19 cellular contexts compared by ENCODE assay signal in the genomic region with DNA sequence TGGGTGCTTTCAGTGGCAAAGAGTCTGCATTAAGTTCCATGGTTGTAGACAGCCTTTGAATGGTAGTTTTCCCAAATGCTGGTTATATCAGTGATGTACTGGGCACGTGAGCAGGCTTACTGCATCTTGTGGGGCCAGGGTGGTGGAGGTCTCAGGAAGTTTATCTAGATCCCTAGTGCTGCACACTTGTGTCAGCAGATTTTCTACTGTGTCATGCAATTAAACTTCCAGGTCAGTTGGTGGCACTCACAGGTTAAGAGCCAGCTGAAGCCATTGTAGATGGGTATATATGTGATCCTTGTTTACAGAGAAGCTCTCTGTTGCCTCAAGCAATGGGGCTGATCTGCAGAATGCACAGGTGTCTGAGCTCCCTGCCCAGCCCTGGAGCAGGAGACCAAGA. TPM values are rescaled to one million over a fixed set of nuclear protein-coding genes. Genes with fewer than 3 reads are reported as not detected.
DNase-seq lines count a peak whose midpoint lies in the region; ATAC-seq, FAIRE-seq and TF ChIP-seq lines count a peak whose summit lies in the region.
"Had no signal": no experiment of that assay in that cellular context is flagged by ENCODE, and none has a peak within 500 bp of the region (broad histone marks: within the 10 kb centered on the region; RNA-seq: fewer than 3 reads in every experiment).

No MANE protein-coding gene starts in this region.

- H3K9me3 ChIP-seq in CD4-positive, CD25-positive, alpha-beta regulatory T cell (ENCODE audit: control insufficient read depth in 2 of 2, low read length in 2 of 2), result peaks cover 6 to 8% of the 10 kb centered on the region in 2 experiments

- no peak overlapping the region for H3K27ac ChIP-seq in CD4-positive, CD25-positive, alpha-beta regulatory T cell (ENCODE audit: insufficient read depth, low read length, poor library complexity, severe bottlenecking)
- H3K27ac ChIP-seq: C4-2B had no signal

- H3K4me1 ChIP-seq in CD4-positive, CD25-positive, alpha-beta regulatory T cell (ENCODE audit: control insufficient read depth, insufficient read depth, low read length, poor library complexity, severe bottlenecking), result no peaks in the 10 kb centered on the region
- H3K4me1 ChIP-seq: HAP-1 had no signal

- DNase-seq in CD4-positive, CD25-positive, alpha-beta regulatory T cell, result no peak
- DNase-seq in DMS53 treated with DMSO at 0.1 percent for 48 hours (lab: John Stamatoyannopoulos, UW; ENCODE audit: unreplicated experiment) (peak; percentile 7), left lobe of liver (ENCODE audit: low spot score) (no peak), GM12892 (ENCODE audit: insufficient read length) (no peak), SKM-1 (lab: John Stamatoyannopoulos, UW; ENCODE audit: unreplicated experiment) (no peak)
- DNase-seq: CD4-positive, alpha-beta T cell; CD8-positive, alpha-beta memory T cell; DMS 273 treated with DMSO at 0.1 percent for 48 hours; DND-41; GDM1; GOT3; HFFc6 had no signal

- no peak overlapping the region for H3K4me3 ChIP-seq in CD4-positive, CD25-positive, alpha-beta regulatory T cell (ENCODE audit: low read depth, low read length)
- H3K4me3 ChIP-seq: GM12878, HAP-1 had no signal

- TF ChIP-seq POLR2A in GM12892 (IDR thresholded peaks at IDR 0.05; ENCODE audit: low read depth, low read length), result no peak

- H3K4me3 Mint-ChIP-seq in CD4-positive, CD25-positive, alpha-beta regulatory T cell, result peak overlapping the region in 3 of 4 donors; percentile 14 to 23 (median 19)
- H3K4me3 Mint-ChIP-seq: CD4-positive, alpha-beta T cell; CD8-positive, alpha-beta memory T cell; HFFc6 had no signal

- no peaks in the 10 kb centered on the region for H3K27me3 ChIP-seq in CD4-positive, CD25-positive, alpha-beta regulatory T cell (ENCODE audit: control insufficient read depth, insufficient read depth, low read length)

- FAIRE-seq in GM12892 (lab: Jason Lieb, UNC), result no peak
- FAIRE-seq: D721Med, GM12878, GM18507, H54 had no signal

- peaks cover 29 to 54% (median 32%) of the 10 kb centered on the region in 4 donors for H3K4me1 Mint-ChIP-seq in CD4-positive, CD25-positive, alpha-beta regulatory T cell

- no peaks in the 10 kb centered on the region for H3K27me3 Mint-ChIP-seq in CD4-positive, CD25-positive, alpha-beta regulatory T cell
- H3K27me3 Mint-ChIP-seq: CD4-positive, alpha-beta T cell; CD8-positive, alpha-beta memory T cell had no signal

- H3K36me3 Mint-ChIP-seq in CD4-positive, CD25-positive, alpha-beta regulatory T cell, result peaks cover 49% of the 10 kb centered on the region

- peaks cover 10% of the 10 kb centered on the region for H3K36me3 ChIP-seq in CD4-positive, CD25-positive, alpha-beta regulatory T cell (ENCODE audit: control insufficient read depth, insufficient read depth, low read length)

- ATAC-seq in CD4-positive, CD25-positive, alpha-beta regulatory T cell (ENCODE audit: low read depth in 2 of 2), result no peak
- ATAC-seq in left lobe of liver, result peak; percentile 13
- no peak for ATAC-seq in GM21515 (IDR thresholded peaks at IDR 0.05; ENCODE audit: unreplicated experiment)
- ATAC-seq: GM12878 had no signal

- no peak overlapping the region for H3K27ac Mint-ChIP-seq in CD4-positive, CD25-positive, alpha-beta regulatory T cell
- H3K27ac Mint-ChIP-seq: CD4-positive, alpha-beta T cell; CD8-positive, alpha-beta memory T cell; HFFc6 had no signal

- peaks cover 0 to 19% (median 7%) of the 10 kb centered on the region in 7 donors for H3K9me3 Mint-ChIP-seq in CD4-positive, CD25-positive, alpha-beta regulatory T cell

RNA-seq across cellular contexts. Expression of a gene that starts 33.0 kb away (rescaled TPM):
- total RNA-seq in CD4-positive, CD25-positive, alpha-beta regulatory T cell, result 68.6 TPM
- 10 to 100 TPM; 21.0 to 39.7 (median 33.6) TPM for polyA plus RNA-seq in CD4-positive, CD25-positive, alpha-beta regulatory T cell
- 13.7 TPM for total RNA-seq in left lobe of liver
- 21.2 TPM for polyA plus RNA-seq in GM12892 (2012; ENCODE audit: missing spikeins)
